Comparison of ENCODE assay signal across 19 cellular contexts in the genomic region with DNA sequence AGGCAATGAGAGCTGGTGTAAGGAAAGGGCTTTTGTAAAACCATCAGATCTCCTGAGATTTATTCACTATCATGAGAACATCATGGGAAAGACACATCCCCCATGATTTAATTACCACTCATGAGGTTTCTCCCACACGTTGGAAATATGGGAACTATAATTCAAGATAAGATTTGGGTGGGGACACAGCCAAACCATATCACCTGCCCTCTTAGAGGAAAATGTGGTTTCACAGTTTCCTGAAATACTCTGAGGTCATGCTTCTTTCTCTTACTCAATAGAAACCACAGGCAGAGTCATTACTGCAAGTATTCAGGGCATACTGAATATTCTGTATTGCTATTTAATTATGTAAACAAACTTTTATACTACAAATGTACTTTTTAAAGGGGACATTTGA.
DNase-seq lines count a peak whose midpoint lies in the region; ATAC-seq and TF ChIP-seq lines count a peak whose summit lies in the region.
"Had no signal": no experiment of that assay in that cellular context is flagged by ENCODE, and none has a peak within 500 bp of the region (broad histone marks: within the 10 kb centered on the region; RNA-seq: fewer than 3 reads in every experiment).

No MANE protein-coding gene starts in this region.

- no peak for ATAC-seq in GM21447 (IDR thresholded peaks at IDR 0.05; ENCODE audit: unreplicated experiment)
- ATAC-seq: activated T-helper 17 cell treated with anti-CD3 and anti-CD28 coated beads, Interleukin-2, amount 50 U/mL, for 72 hours; PC-3; psoas muscle had no signal

- no peak overlapping the region for H3K4me3 ChIP-seq in NB4 (ENCODE audit: low read depth, low read length)
- no peak overlapping the region for H3K4me3 ChIP-seq in fibroblast of villous mesenchyme (ENCODE audit: low read depth, low read length)
- H3K4me3 ChIP-seq: psoas muscle, thoracic aorta had no signal

- DNase-seq in ELR (ENCODE audit: low read depth), result peak; percentile 50
- DNase-seq in NB4 (ENCODE audit: low read depth), result peak; percentile 18
- peak; percentile 94 for DNase-seq in amniotic epithelial cell (ENCODE audit: low read depth)
- DNase-seq in fibroblast of villous mesenchyme (ENCODE audit: low read depth), result peak; percentile 2
- no peak for DNase-seq in DMS79 (lab: John Stamatoyannopoulos, UW)
- DNase-seq in ureter (ENCODE audit: low spot score), result no peak
- DNase-seq in stimulated activated CD4-positive, alpha-beta T cell treated with anti-CD3 and anti-CD28 coated beads, Interleukin-2, amount 100 ng/mL, for 24 hours, result no peak
- DNase-seq: activated naive CD8-positive, alpha-beta T cell treated with anti-CD3 and anti-CD28 coated beads, Interleukin-2, amount 10 ng/mL, durations not matched to agents 7 days and 5 days; C1 segment of cervical spinal cord; central memory CD4-positive, alpha-beta T cell; effector CD4-positive, alpha-beta T cell; hypothalamus; NCI-H1048; NCI-H524 treated with DMSO at 0.1 percent for 48 hours; PC-3; psoas muscle had no signal

- TF ChIP-seq POLR2A in NB4 (IDR thresholded peaks at IDR 0.05; ENCODE audit: extremely low read depth, insufficient read length), result no peak

- TF ChIP-seq CTCF in NB4 (IDR thresholded peaks at IDR 0.05; ENCODE audit: low read depth, low read length), result no peak
- no peak for TF ChIP-seq CTCF in fibroblast of villous mesenchyme (IDR thresholded peaks at IDR 0.05; ENCODE audit: insufficient read depth, low read depth, low read length)

Comparison
In these comparisons a context has a peak if more than half of its experiments do, and no peak if none do; other contexts are left out.
1. DNase-seq: peak in ELR (single experiment), NB4 (single experiment), amniotic epithelial cell (single experiment) and fibroblast of villous mesenchyme (single experiment); none in DMS79 (single experiment), ureter (single experiment) and stimulated activated CD4-positive, alpha-beta T cell treated with anti-CD3 and anti-CD28 coated beads, Interleukin-2, amount 100 ng/mL, for 24 hours (0 of 2).